26 cellular contexts compared by ENCODE assay signal in genomic region chr22:33582822-33583400, GRCh38.
DNase-seq lines count a peak whose midpoint lies in the region; ATAC-seq, FAIRE-seq and TF ChIP-seq lines count a peak whose summit lies in the region.
"Had no signal": no experiment of that assay in that cellular context is flagged by ENCODE, and none has a peak within 500 bp of the region (broad histone marks: within the 10 kb centered on the region; RNA-seq: fewer than 3 reads in every experiment).

No MANE protein-coding gene starts in this region.

- peaks cover 15% of the 10 kb centered on the region for H3K4me1 ChIP-seq in A549
- H3K4me1 ChIP-seq in GM23338 (ENCODE audit: insufficient read depth), result peaks cover 8% of the 10 kb centered on the region; the same call in 1 of the 2 replicates
- no peaks in the 10 kb centered on the region for H3K4me1 ChIP-seq in GM12878 (ENCODE audit: control insufficient read depth, insufficient read depth, low read length)
- H3K4me1 ChIP-seq: BE2C had no signal

- no TSS peak for BruUV-seq in GM12878 (replicated peaks; lab: Mats Ljungman, UMichigan)

- RAD21 ChIA-PET in GM12878 (lab: Charles Lee; ENCODE audit: unreplicated experiment), result interaction anchor here (1.1 kb wide), 1 partner anchor 64 kb away, joined by 3 read pairs; no protein-coding TSS in a partner anchor

- CTCF ChIA-PET in A549 (lab: Yijun Ruan, JAX) (interaction anchor here (2.1 to 3.4 kb wide), 2 partner anchors 64 to 281 kb away, joined by 9 to 19 read pairs; no protein-coding TSS in a partner anchor), GM12878 (lab: Yijun Ruan, JAX) (interaction anchor here (1.0 to 1.6 kb wide), 4 partner anchors 14 to 335 kb away, joined by 4 to 5 read pairs (median 4); no protein-coding TSS in a partner anchor)

- no peak overlapping the region for H3K27ac Mint-ChIP-seq in GM23338
- H3K27ac Mint-ChIP-seq: CD14-positive monocyte; CD4-positive, alpha-beta T cell; CD8-positive, alpha-beta memory T cell; H9; HFFc6 had no signal

- no peaks in the 10 kb centered on the region for H3K36me3 ChIP-seq in GM23338 (ENCODE audit: insufficient read depth)
- no peaks in the 10 kb centered on the region for H3K36me3 ChIP-seq in GM12878 (ENCODE audit: control insufficient read depth in 2 of 2, insufficient read depth in 2 of 2, low read length in 1 of 2)
- H3K36me3 ChIP-seq: BE2C; BLaER1 treated with 17β-estradiol and CSF1 and Interleukin-3, amounts not matched to agents 10 nM and 100 nM had no signal

- no peak overlapping the region for H3K9ac ChIP-seq in GM12878 (ENCODE audit: control insufficient read depth, insufficient read depth, low read length)
- H3K9ac ChIP-seq: BLaER1 treated with 17β-estradiol and CSF1 and Interleukin-3, amounts not matched to agents 10 nM and 100 nM had no signal

- SMC1A ChIA-PET in GM12878 (lab: Charles Lee; ENCODE audit: uncharacterized antibody, unreplicated experiment), result interaction anchor here (0.6 to 8.8 kb wide), 4 partner anchors 9 to 281 kb away, joined by 3 to 125 read pairs (median 3); no protein-coding TSS in a partner anchor

- POLR2A ChIA-PET in A549 (lab: Yijun Ruan, JAX) (no interaction called here), GM12878 (lab: Charles Lee) (no interaction called here)

- H3K4me2 ChIP-seq in A549, result no peak overlapping the region
- no peak overlapping the region for H3K4me2 ChIP-seq in GM23338
- no peak overlapping the region for H3K4me2 ChIP-seq in GM12878 (ENCODE audit: control insufficient read depth, insufficient read depth)
- H3K4me2 ChIP-seq: BLaER1 treated with 17β-estradiol and CSF1 and Interleukin-3, amounts not matched to agents 10 nM and 100 nM had no signal

- TF ChIP-seq EP300 in A549 (IDR thresholded peaks at IDR 0.05) (no peak), GM12878 (IDR thresholded peaks at IDR 0.05; ENCODE audit: borderline replicate concordance in 1 of 2, control insufficient read depth in 1 of 2, low read depth in 2 of 2, low read length in 2 of 2) (no peak)

- intact Hi-C loops in GM12878 (cut with micrococcal nuclease; ENCODE audit: unreplicated experiment), result no loop called here

- no peak overlapping the region for H2AFZ ChIP-seq in GM23338
- no peak overlapping the region for H2AFZ ChIP-seq in GM12878 (ENCODE audit: control insufficient read depth, low read depth, low read length)

- 36% methylated on average over 1 of the region's 1 CpG for WGBS in A549 (ENCODE audit: missing lambda C conversion rate)
- WGBS in GM12878 (ENCODE audit: insufficient coverage, insufficient replicate concordance, low lambda C conversion rate, missing lambda C conversion rate), result 85% methylated on average over 1 of the region's 1 CpG

- ATAC-seq in A549 (no peak), GM23338 (no peak), GM12878 (no peak), HG03439 (IDR thresholded peaks at IDR 0.05; ENCODE audit: unreplicated experiment) (no peak)
- ATAC-seq: HCT116 had no signal

- TF ChIP-seq POLR2A in A549 (IDR thresholded peaks at IDR 0.05; ENCODE audit: low read length) (no peak), GM12878 (IDR thresholded peaks at IDR 0.05; ENCODE audit: low read depth, low read length) (no peak)

- H3K4me1 Mint-ChIP-seq in GM23338, result peaks cover 22% of the 10 kb centered on the region; the same call in 2 of the 3 replicates
- H3K4me1 Mint-ChIP-seq: CD14-positive monocyte; CD8-positive, alpha-beta memory T cell had no signal

- in situ Hi-C loops in GM12878 (cut with MboI), result no loop called here

- peaks cover 13% of the 10 kb centered on the region for H3K79me2 ChIP-seq in GM23338 (replicated peaks; ENCODE audit: insufficient read depth)
- no peaks in the 10 kb centered on the region for H3K79me2 ChIP-seq in GM12878 (ENCODE audit: control insufficient read depth, insufficient read depth, low read length)

- no peak overlapping the region for H3K4me3 Mint-ChIP-seq in GM23338
- H3K4me3 Mint-ChIP-seq: CD14-positive monocyte; CD4-positive, alpha-beta T cell; CD8-positive, alpha-beta memory T cell; H9; HFFc6 had no signal

- H3K27me3 ChIP-seq in GM23338 (ENCODE audit: insufficient read depth) (no peaks in the 10 kb centered on the region), GM12878 (replicated peaks in 1 of 2; ENCODE audit: control insufficient read depth in 2 of 2, insufficient read depth in 2 of 2, low read length in 1 of 2) (no peaks in the 10 kb centered on the region)
- H3K27me3 ChIP-seq: BE2C; BLaER1 treated with 17β-estradiol and CSF1 and Interleukin-3, amounts not matched to agents 10 nM and 100 nM had no signal

- FAIRE-seq in A549 (lab: Jason Lieb, UNC) (no peak), GM12878 (lab: Jason Lieb, UNC) (no peak)
- FAIRE-seq: A204.1, D721Med, GM12891, GM18507 had no signal

- no peaks in the 10 kb centered on the region for H3K9me3 Mint-ChIP-seq in GM23338
- H3K9me3 Mint-ChIP-seq: CD14-positive monocyte; CD4-positive, alpha-beta T cell; H9 had no signal

- H3K9me3 ChIP-seq in A549 (no peaks in the 10 kb centered on the region), GM12878 (replicated peaks; ENCODE audit: control insufficient read depth, insufficient read depth, low read length) (no peaks in the 10 kb centered on the region)
- H3K9me3 ChIP-seq: BLaER1 treated with 17β-estradiol and CSF1 and Interleukin-3, amounts not matched to agents 10 nM and 100 nM had no signal

- TF ChIP-seq RAD21 in A549 (conservative IDR thresholded peaks at IDR 0.05 in 1 of 2, IDR thresholded peaks at IDR 0.05 in 1 of 2) (no peak), GM12878 (IDR thresholded peaks at IDR 0.05; ENCODE audit: insufficient read depth, low read depth, low read length) (no peak)

- no peak overlapping the region for H3K27ac ChIP-seq in A549
- H3K27ac ChIP-seq in GM23338 (ENCODE audit: low read depth), result no peak overlapping the region
- H3K27ac ChIP-seq in GM12878 (ENCODE audit: control insufficient read depth, insufficient read depth), result no peak overlapping the region
- H3K27ac ChIP-seq: BLaER1 treated with 17β-estradiol and CSF1 and Interleukin-3, amounts not matched to agents 10 nM and 100 nM had no signal

- peaks cover 3% of the 10 kb centered on the region for H3K27me3 Mint-ChIP-seq in GM23338 (ENCODE audit: insufficient read depth, low read depth, poor library complexity)
- H3K27me3 Mint-ChIP-seq: CD4-positive, alpha-beta T cell had no signal

- H3K9me2 ChIP-seq in GM23338 (ENCODE audit: insufficient read depth), result peaks cover 4% of the 10 kb centered on the region; the same call in 1 of the 2 replicates

- H3K36me3 Mint-ChIP-seq in GM23338 (ENCODE audit: low read depth), result no peaks in the 10 kb centered on the region; the same call in 2 of the 3 replicates
- H3K36me3 Mint-ChIP-seq: CD14-positive monocyte; CD8-positive, alpha-beta memory T cell had no signal

- TF ChIP-seq CTCF in A549 (IDR thresholded peaks at IDR 0.05), result no peak
- TF ChIP-seq CTCF in GM23338 (conservative IDR thresholded peaks at IDR 0.05; ENCODE audit: low read depth in 2 of 2), result no peak
- TF ChIP-seq CTCF in GM12878 (IDR thresholded peaks at IDR 0.05 in 2 of 3, conservative IDR thresholded peaks at IDR 0.05 in 1 of 3; ENCODE audit: control insufficient read depth in 2 of 3, extremely low read depth in 1 of 3, insufficient read depth in 1 of 3, low read depth in 3 of 3, low read length in 3 of 3), result no peak

- H3K4me3 ChIP-seq in A549 (no peak overlapping the region), GM23338 (no peak overlapping the region), GM12878 (no peak overlapping the region)
- H3K4me3 ChIP-seq: BLaER1 treated with 17β-estradiol and CSF1 and Interleukin-3, amounts not matched to agents 10 nM and 100 nM had no signal

- DNase-seq in A549 (ENCODE audit: low read depth in 1 of 2, low spot score in 1 of 2) (no peak), GM23338 (ENCODE audit: low spot score) (no peak), GM12878 (ENCODE audit: low read depth, low spot score) (no peak), putamen (ENCODE audit: low spot score) (peak; percentile 49), NCI-H187 treated with DMSO at 0.1 percent for 48 hours (lab: John Stamatoyannopoulos, UW) (no peak), 8988T (no peak)
- no peak for DNase-seq in activated CD4-positive, CD25-positive, alpha-beta regulatory T cell (lab: John Stamatoyannopoulos, UW)
- DNase-seq: ACHN; AML-193; BE2C; CD4-positive, alpha-beta T cell; CD8-positive, alpha-beta memory T cell; DMS 273 treated with DMSO at 0.1 percent for 48 hours; DMS79; EL; GDM1; H9; HFFc6 had no signal

- no peaks in the 10 kb centered on the region for H3F3A ChIP-seq in GM23338 (replicated peaks; ENCODE audit: low read depth)

- H4K20me1 ChIP-seq in GM23338 (replicated peaks; ENCODE audit: insufficient read depth) (peaks cover 13% of the 10 kb centered on the region; the same call in 1 of the 2 replicates), GM12878 (ENCODE audit: control insufficient read depth, insufficient read depth) (no peaks in the 10 kb centered on the region)

TF ChIP-seq in A549, 52 proteins besides CTCF, POLR2A, EP300 and RAD21 (continues in another document):
- TF ChIP-seq HOXB13 (CRISPR knock-in tag; IDR thresholded peaks at IDR 0.05; ENCODE audit: low read depth) (no peak), CHD4 (IDR thresholded peaks at IDR 0.05; ENCODE audit: borderline replicate concordance) (no peak), HEYL (CRISPR knock-in tag; IDR thresholded peaks at IDR 0.05) (no peak)

TF ChIP-seq in GM12878, 131 proteins besides CTCF, POLR2A, EP300 and RAD21 (continues in another document):
- TF ChIP-seq BRCA1 (IDR thresholded peaks at IDR 0.05; ENCODE audit: low read depth, low read length) (no peak), RUNX3 (IDR thresholded peaks at IDR 0.05; ENCODE audit: low read length) (no peak)

Comparison
In these comparisons a context has a peak if more than half of its experiments do, and no peak if none do; other contexts are left out.
1. Of the 24 proteins assayed by ChIP-seq in both GM12878 and A549: peak only in GM12878: none; only in A549: none; in both: REST; in neither: 23.